In the genomic region with DNA sequence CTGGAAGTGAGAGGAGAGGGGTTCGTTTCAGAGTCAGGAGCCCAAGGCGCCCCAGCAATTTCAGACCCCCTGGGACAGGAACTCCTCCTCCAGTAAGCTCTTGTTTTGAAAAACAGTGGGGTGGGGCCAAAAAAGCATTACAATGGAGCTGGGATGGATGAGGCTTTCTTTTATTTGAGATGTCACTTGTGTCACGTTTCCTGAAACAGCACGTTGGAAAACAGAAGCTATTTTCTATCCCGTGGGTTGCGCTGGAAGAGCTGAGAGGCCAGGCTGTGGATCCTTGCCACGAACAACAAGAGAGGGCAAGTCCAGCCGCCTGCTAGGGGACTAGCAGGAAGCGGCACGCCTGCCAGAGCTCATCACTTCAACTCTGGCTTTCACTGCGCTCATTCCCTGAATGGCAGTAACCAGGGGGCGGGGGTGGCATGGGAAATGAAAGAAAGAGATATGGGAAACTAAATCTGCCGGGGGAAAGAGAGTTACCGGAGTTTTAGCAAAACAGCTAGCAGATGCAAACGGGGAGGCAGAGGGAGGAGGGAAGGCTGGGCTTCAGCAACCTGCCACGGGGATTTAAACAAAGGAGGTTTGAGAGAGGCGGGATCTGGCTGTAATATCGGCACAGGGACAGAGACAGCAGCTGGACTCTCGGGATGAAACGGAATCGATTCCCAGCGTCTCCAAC, we compare ENCODE assay signal across 8 cellular contexts. TPM values are rescaled to one million over a fixed set of nuclear protein-coding genes. Genes with fewer than 3 reads are reported as not detected.
DNase-seq lines count a peak whose midpoint lies in the region; ATAC-seq and TF ChIP-seq lines count a peak whose summit lies in the region.

No MANE protein-coding gene starts in this region.

- H3K27ac Mint-ChIP-seq in activated CD4-positive, alpha-beta T cell treated with anti-CD3 and anti-CD28 coated beads for 36 hours: peak overlapping the region; percentile 27
- H3K27ac Mint-ChIP-seq in progenitor cell of endocrine pancreas: peak overlapping the region; percentile 92
- no peak overlapping the region for H3K27ac Mint-ChIP-seq in T-helper 2 cell treated with Interferon-gamma antibody and Interleukin-4, amounts not matched to agents 5 μg/mL and 100 μg/mL, for 36 hours

- CTCF ChIA-PET in activated CD4-positive, alpha-beta T cell treated with anti-CD3 and anti-CD28 coated beads for 36 hours (lab: Charles Lee): interaction anchor here (0.5 to 1.7 kb wide), 5 partner anchors 10 to 89 kb away, joined by 3 to 6 read pairs (median 4); no protein-coding TSS in a partner anchor

- H3K36me3 Mint-ChIP-seq in activated CD4-positive, alpha-beta T cell treated with anti-CD3 and anti-CD28 coated beads for 36 hours (ENCODE audit: low read depth): peaks cover 8% of the 10 kb centered on the region
- no peaks in the 10 kb centered on the region for H3K36me3 Mint-ChIP-seq in progenitor cell of endocrine pancreas (ENCODE audit: insufficient read depth)
- no peaks in the 10 kb centered on the region for H3K36me3 Mint-ChIP-seq in T-helper 2 cell treated with Interferon-gamma antibody and Interleukin-4, amounts not matched to agents 5 μg/mL and 100 μg/mL, for 36 hours (ENCODE audit: low read depth)

- peaks cover 1% of the 10 kb centered on the region for H3K9me3 Mint-ChIP-seq in activated CD4-positive, alpha-beta T cell treated with anti-CD3 and anti-CD28 coated beads for 36 hours (ENCODE audit: low read depth)
- no peaks in the 10 kb centered on the region for H3K9me3 Mint-ChIP-seq in progenitor cell of endocrine pancreas (ENCODE audit: low read depth)
- no peaks in the 10 kb centered on the region for H3K9me3 Mint-ChIP-seq in T-helper 2 cell treated with Interferon-gamma antibody and Interleukin-4, amounts not matched to agents 5 μg/mL and 100 μg/mL, for 36 hours

- TF ChIP-seq CTCF in progenitor cell of endocrine pancreas (IDR thresholded peaks at IDR 0.05; ENCODE audit: unreplicated experiment): no peak

- H3K27me3 Mint-ChIP-seq in activated CD4-positive, alpha-beta T cell treated with anti-CD3 and anti-CD28 coated beads for 36 hours: no peaks in the 10 kb centered on the region
- peaks cover 55% of the 10 kb centered on the region for H3K27me3 Mint-ChIP-seq in progenitor cell of endocrine pancreas
- H3K27me3 Mint-ChIP-seq in T-helper 2 cell treated with Interferon-gamma antibody and Interleukin-4, amounts not matched to agents 5 μg/mL and 100 μg/mL, for 36 hours (ENCODE audit: low read depth): no peaks in the 10 kb centered on the region

- DNase-seq in activated CD4-positive, alpha-beta T cell treated with anti-CD3 and anti-CD28 coated beads for 36 hours: no peak
- DNase-seq in activated CD4-positive, alpha-beta T cell treated with anti-CD3 and anti-CD28 coated beads, Interleukin-2, amount 50 U/mL, for 1 hour: no peak
- DNase-seq in anterior cingulate cortex (lab: John Stamatoyannopoulos, UW): peak in 51 of 58 donors; percentile 4 to 76 (median 37)
- peak; percentile 81 for DNase-seq in left ventricle myocardium superior
- DNase-seq in progenitor cell of endocrine pancreas (ENCODE audit: low spot score, unreplicated experiment): no peak
- DNase-seq in T-helper 2 cell treated with Interferon-gamma antibody and Interleukin-4, amounts not matched to agents 5 μg/mL and 100 μg/mL, for 36 hours (ENCODE audit: low spot score): no peak

- ATAC-seq in activated CD4-positive, alpha-beta T cell treated with anti-CD3 and anti-CD28 coated beads for 36 hours: no peak
- peak; percentile 90 for ATAC-seq in left ventricle myocardium superior
- no peak for ATAC-seq in HG03442 (IDR thresholded peaks at IDR 0.05; ENCODE audit: unreplicated experiment)
- ATAC-seq in GM18861 (IDR thresholded peaks at IDR 0.05; ENCODE audit: unreplicated experiment): no peak

- H3K4me3 Mint-ChIP-seq in activated CD4-positive, alpha-beta T cell treated with anti-CD3 and anti-CD28 coated beads for 36 hours: no peak overlapping the region
- H3K4me3 Mint-ChIP-seq in progenitor cell of endocrine pancreas (ENCODE audit: low read depth): peak overlapping the region; percentile 75
- H3K4me3 Mint-ChIP-seq in T-helper 2 cell treated with Interferon-gamma antibody and Interleukin-4, amounts not matched to agents 5 μg/mL and 100 μg/mL, for 36 hours: no peak overlapping the region

- intact Hi-C loops in activated CD4-positive, alpha-beta T cell treated with anti-CD3 and anti-CD28 coated beads for 36 hours (cut with DNase I, micrococcal nuclease): no loop called here
- intact Hi-C loops in left ventricle myocardium superior (cut with micrococcal nuclease): no loop called here

- POLR2A ChIA-PET in activated CD4-positive, alpha-beta T cell treated with anti-CD3 and anti-CD28 coated beads for 36 hours (lab: Charles Lee): no interaction called here

- no peaks in the 10 kb centered on the region for H3K4me1 Mint-ChIP-seq in activated CD4-positive, alpha-beta T cell treated with anti-CD3 and anti-CD28 coated beads for 36 hours
- H3K4me1 Mint-ChIP-seq in progenitor cell of endocrine pancreas (ENCODE audit: low read depth): peaks cover 18% of the 10 kb centered on the region
- H3K4me1 Mint-ChIP-seq in T-helper 2 cell treated with Interferon-gamma antibody and Interleukin-4, amounts not matched to agents 5 μg/mL and 100 μg/mL, for 36 hours (ENCODE audit: low read depth): no peaks in the 10 kb centered on the region

RNA-seq across cellular contexts. Expression of a gene that starts 34.6 kb away (rescaled TPM):
- 1 to 10 TPM; 1.6 to 2.2 TPM for total RNA-seq in activated CD4-positive, alpha-beta T cell treated with anti-CD3 and anti-CD28 coated beads for 36 hours
- total RNA-seq in left ventricle myocardium superior: 41.8 TPM
- total RNA-seq in progenitor cell of endocrine pancreas: 8.2 and 12.3 TPM in 2 replicates

Comparison
In these comparisons a context has a peak if more than half of its experiments do, and no peak if none do; other contexts are left out.
1. DNase-seq: peak in anterior cingulate cortex (51 of 58) and left ventricle myocardium superior (single experiment); none in activated CD4-positive, alpha-beta T cell treated with anti-CD3 and anti-CD28 coated beads for 36 hours (single experiment), activated CD4-positive, alpha-beta T cell treated with anti-CD3 and anti-CD28 coated beads, Interleukin-2, amount 50 U/mL, for 1 hour (single experiment), progenitor cell of endocrine pancreas (single experiment) and T-helper 2 cell treated with Interferon-gamma antibody and Interleukin-4, amounts not matched to agents 5 μg/mL and 100 μg/mL, for 36 hours (single experiment).